Comparison of ENCODE assay signal across 17 cellular contexts in the genomic region with DNA sequence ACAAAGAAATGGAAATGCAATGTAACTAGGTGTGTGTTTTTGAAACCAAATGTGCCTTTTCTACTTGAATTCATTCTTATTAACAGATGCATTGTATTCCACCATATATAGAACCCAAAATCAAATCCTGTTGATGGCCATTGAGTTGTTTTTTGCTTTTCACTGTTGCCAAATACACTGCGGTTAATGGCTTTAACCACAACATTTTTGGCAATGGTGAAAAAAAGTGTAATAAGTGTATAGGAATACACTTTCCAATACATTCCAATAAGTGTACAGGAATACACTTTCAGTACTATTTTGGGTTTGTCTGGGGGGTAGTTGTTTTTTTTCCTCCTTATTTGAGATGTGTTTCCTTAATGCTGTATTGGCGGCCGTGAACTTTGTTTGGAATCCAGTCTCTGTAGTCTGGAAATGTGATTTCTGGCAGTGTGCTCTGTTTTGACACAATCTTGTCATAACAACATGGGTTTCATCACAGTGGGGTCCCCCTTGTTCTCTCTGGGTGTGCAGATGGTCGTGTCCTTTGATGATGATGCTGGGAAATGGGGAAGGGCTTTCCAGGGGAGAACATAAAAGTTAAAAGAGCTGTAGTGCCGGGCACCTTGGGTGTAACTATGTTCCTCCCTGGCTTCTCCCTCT. TPM values are rescaled to one million over a fixed set of nuclear protein-coding genes. Genes with fewer than 3 reads are reported as not detected.
DNase-seq lines count a peak whose midpoint lies in the region; ATAC-seq and TF ChIP-seq lines count a peak whose summit lies in the region.
"Had no signal": no experiment of that assay in that cellular context is flagged by ENCODE, and none has a peak within 500 bp of the region (broad histone marks: within the 10 kb centered on the region; RNA-seq: fewer than 3 reads in every experiment).

No MANE protein-coding gene starts in this region.

- no peak for TF ChIP-seq CTCF in activated CD8-positive, alpha-beta T cell treated with anti-CD3 and anti-CD28 coated beads for 36 hours (IDR thresholded peaks at IDR 0.05)
- no peak for TF ChIP-seq CTCF in brain microvascular endothelial cell (IDR thresholded peaks at IDR 0.05; ENCODE audit: low read depth, low read length, missing control alignments)
- TF ChIP-seq CTCF in suprapubic skin (IDR thresholded peaks at IDR 0.05) = no peak

- no peaks in the 10 kb centered on the region for H3K27me3 Mint-ChIP-seq in activated CD8-positive, alpha-beta T cell treated with anti-CD3 and anti-CD28 coated beads for 36 hours
- no peaks in the 10 kb centered on the region for H3K27me3 Mint-ChIP-seq in activated CD8-positive, alpha-beta T cell treated with anti-CD3 and anti-CD28 coated beads, Interleukin-2, amount 10 ng/mL, durations not matched to agents 7 days and 5 days (ENCODE audit: low read depth)
- H3K27me3 Mint-ChIP-seq: activated naive CD8-positive, alpha-beta T cell; dendritic cell treated with granulocyte-macrophage colony-stimulating factor and Interleukin-4, amounts not matched to agents 40 ng/mL and 50 ng/mL, for 4 days had no signal

- POLR2A ChIA-PET in activated CD8-positive, alpha-beta T cell treated with anti-CD3 and anti-CD28 coated beads for 36 hours (lab: Charles Lee) = interaction anchor here (0.7 to 1.2 kb wide), 4 partner anchors 19 to 540 kb away, joined by 3 to 4 read pairs (median 3); no protein-coding TSS in a partner anchor
- POLR2A ChIA-PET in activated CD8-positive, alpha-beta T cell treated with anti-CD3 and anti-CD28 coated beads, Interleukin-2, amount 10 ng/mL, durations not matched to agents 7 days and 5 days (lab: Charles Lee) = interaction anchor here (0.6 to 0.9 kb wide), 2 partner anchors 11 to 45 kb away, joined by 3 to 5 read pairs; a partner anchor contains a TSS

- no peak for TF ChIP-seq EP300 in suprapubic skin (IDR thresholded peaks at IDR 0.05)

- no peaks in the 10 kb centered on the region for H3K27me3 ChIP-seq in brain microvascular endothelial cell (replicated peaks)
- H3K27me3 ChIP-seq in suprapubic skin = no peaks in the 10 kb centered on the region
- H3K27me3 ChIP-seq: transverse colon had no signal

- peak overlapping the region; percentile 28 for H3K27ac Mint-ChIP-seq in activated CD8-positive, alpha-beta T cell treated with anti-CD3 and anti-CD28 coated beads for 36 hours
- no peak overlapping the region for H3K27ac Mint-ChIP-seq in activated CD8-positive, alpha-beta T cell treated with anti-CD3 and anti-CD28 coated beads, Interleukin-2, amount 10 ng/mL, durations not matched to agents 7 days and 5 days
- H3K27ac Mint-ChIP-seq: dendritic cell treated with granulocyte-macrophage colony-stimulating factor and Interleukin-4, amounts not matched to agents 40 ng/mL and 50 ng/mL, for 4 days; mesothelial cell of epicardium had no signal

- in situ Hi-C loops in brain microvascular endothelial cell (cut with HindIII; ENCODE audit: low pct_ligation_motif_present, low sequenced_read_pairs) = no loop called here

- no peak overlapping the region for H3K4me3 Mint-ChIP-seq in activated CD8-positive, alpha-beta T cell treated with anti-CD3 and anti-CD28 coated beads for 36 hours
- no peak overlapping the region for H3K4me3 Mint-ChIP-seq in activated CD8-positive, alpha-beta T cell treated with anti-CD3 and anti-CD28 coated beads, Interleukin-2, amount 10 ng/mL, durations not matched to agents 7 days and 5 days
- H3K4me3 Mint-ChIP-seq: activated naive CD8-positive, alpha-beta T cell; dendritic cell treated with granulocyte-macrophage colony-stimulating factor and Interleukin-4, amounts not matched to agents 40 ng/mL and 50 ng/mL, for 4 days; mesothelial cell of epicardium had no signal

- H3K9me3 Mint-ChIP-seq in activated CD8-positive, alpha-beta T cell treated with anti-CD3 and anti-CD28 coated beads for 36 hours = no peaks in the 10 kb centered on the region
- no peaks in the 10 kb centered on the region for H3K9me3 Mint-ChIP-seq in activated CD8-positive, alpha-beta T cell treated with anti-CD3 and anti-CD28 coated beads, Interleukin-2, amount 10 ng/mL, durations not matched to agents 7 days and 5 days (ENCODE audit: insufficient read depth)
- H3K9me3 Mint-ChIP-seq: dendritic cell treated with granulocyte-macrophage colony-stimulating factor and Interleukin-4, amounts not matched to agents 40 ng/mL and 50 ng/mL, for 4 days; mesothelial cell of epicardium had no signal

- ATAC-seq in activated CD8-positive, alpha-beta T cell treated with anti-CD3 and anti-CD28 coated beads for 36 hours = no peak
- ATAC-seq in activated CD8-positive, alpha-beta T cell treated with anti-CD3 and anti-CD28 coated beads, Interleukin-2, amount 10 ng/mL, durations not matched to agents 7 days and 5 days = no peak
- ATAC-seq in left lobe of liver = peak; percentile 1
- ATAC-seq: activated CD4-positive, CD25-positive, alpha-beta regulatory T cell treated with anti-CD3 and anti-CD28 coated beads, Interleukin-2, amount 50 U/mL, for 24 hours had no signal

- H3K27ac ChIP-seq in brain microvascular endothelial cell = peak overlapping the region; percentile 98
- peak overlapping the region; percentile 50 for H3K27ac ChIP-seq in suprapubic skin
- H3K27ac ChIP-seq: 22Rv1, RWPE1 had no signal

- CTCF ChIA-PET in activated CD8-positive, alpha-beta T cell treated with anti-CD3 and anti-CD28 coated beads for 36 hours (lab: Charles Lee) = interaction anchor here (1.5 kb wide), 2 partner anchors 75 to 77 kb away, joined by 4 to 8 read pairs; no protein-coding TSS in a partner anchor
- CTCF ChIA-PET in activated CD8-positive, alpha-beta T cell treated with anti-CD3 and anti-CD28 coated beads, Interleukin-2, amount 10 ng/mL, durations not matched to agents 7 days and 5 days (lab: Charles Lee) = interaction anchor here (0.6 to 1.1 kb wide), 2 partner anchors 40 to 75 kb away, joined by 3 to 5 read pairs; no protein-coding TSS in a partner anchor

- H3K36me3 Mint-ChIP-seq in activated CD8-positive, alpha-beta T cell treated with anti-CD3 and anti-CD28 coated beads for 36 hours (ENCODE audit: low read depth) = peaks cover 68% of the 10 kb centered on the region
- peaks cover 46% of the 10 kb centered on the region for H3K36me3 Mint-ChIP-seq in activated CD8-positive, alpha-beta T cell treated with anti-CD3 and anti-CD28 coated beads, Interleukin-2, amount 10 ng/mL, durations not matched to agents 7 days and 5 days (ENCODE audit: low read depth)

- peaks cover 69% of the 10 kb centered on the region for H3K4me1 Mint-ChIP-seq in activated CD8-positive, alpha-beta T cell treated with anti-CD3 and anti-CD28 coated beads for 36 hours (ENCODE audit: low read depth)
- H3K4me1 Mint-ChIP-seq in activated CD8-positive, alpha-beta T cell treated with anti-CD3 and anti-CD28 coated beads, Interleukin-2, amount 10 ng/mL, durations not matched to agents 7 days and 5 days (ENCODE audit: low read depth) = peaks cover 5% of the 10 kb centered on the region
- H3K4me1 Mint-ChIP-seq: mesothelial cell of epicardium had no signal

- H3K4me1 ChIP-seq in suprapubic skin = peaks cover 48% of the 10 kb centered on the region

- H3K36me3 ChIP-seq in brain microvascular endothelial cell (replicated peaks) (no peaks in the 10 kb centered on the region), suprapubic skin (peaks cover 7% of the 10 kb centered on the region)

- no peak for TF ChIP-seq POLR2A in suprapubic skin (IDR thresholded peaks at IDR 0.05)

- no peaks in the 10 kb centered on the region for H3K9me3 ChIP-seq in suprapubic skin
- H3K9me3 ChIP-seq: transverse colon had no signal

- 44% methylated on average over 5 of the region's 5 CpGs for WGBS in suprapubic skin

- no peak for DNase-seq in activated CD8-positive, alpha-beta T cell treated with anti-CD3 and anti-CD28 coated beads for 36 hours
- no peak for DNase-seq in activated CD8-positive, alpha-beta T cell treated with anti-CD3 and anti-CD28 coated beads, Interleukin-2, amount 10 ng/mL, durations not matched to agents 7 days and 5 days
- DNase-seq in brain microvascular endothelial cell (peak; percentile 87), left lobe of liver (ENCODE audit: low spot score) (no peak), suprapubic skin (ENCODE audit: low spot score in 2 of 2) (no peak), C1 segment of cervical spinal cord (lab: John Stamatoyannopoulos, UW) (no peak)
- no peak for DNase-seq in stimulated activated CD4-positive, alpha-beta T cell treated with anti-CD3 and anti-CD28 coated beads, Interleukin-4, amount 100 ng/mL, for 4 hours
- DNase-seq in activated CD4-positive, CD25-positive, alpha-beta regulatory T cell treated with anti-CD3 and anti-CD28 coated beads, Interleukin-2, amount 50 U/mL, for 72 hours = no peak
- DNase-seq: NCI-H2029; stimulated activated CD4-positive, alpha-beta T cell treated with anti-CD3 and anti-CD28 coated beads, Interleukin-15, amount 100 ng/mL, for 24 hours; transverse colon had no signal

- H3K4me3 ChIP-seq in brain microvascular endothelial cell (ENCODE audit: low read depth, low read length) (no peak overlapping the region), suprapubic skin (no peak overlapping the region)
- H3K4me3 ChIP-seq: transverse colon had no signal

- intact Hi-C loops in activated CD8-positive, alpha-beta T cell treated with anti-CD3 and anti-CD28 coated beads for 36 hours (cut with micrococcal nuclease) = no loop called here

RNA-seq across cellular contexts. Expression of a gene that starts 44.5 kb away (rescaled TPM):
- total RNA-seq in activated CD8-positive, alpha-beta T cell treated with anti-CD3 and anti-CD28 coated beads for 36 hours = 10 to 100 TPM; 24.5 to 28.6 TPM
- total RNA-seq in activated CD8-positive, alpha-beta T cell treated with anti-CD3 and anti-CD28 coated beads, Interleukin-2, amount 10 ng/mL, durations not matched to agents 7 days and 5 days = 10 to 100 TPM; 16.8 TPM
- 48.8 TPM for total RNA-seq in left lobe of liver
- total RNA-seq in suprapubic skin = 10 to 100 TPM; 44.7 to 75.7 (median 55.5) TPM
